ENCODE assay signal across 1 cellular context in genomic region chr20:2799271-2799670, GRCh38.
TF ChIP-seq lines count a peak whose summit lies in the region.

No MANE protein-coding gene starts in this region.

TF ChIP-seq in IMR-90, 13 proteins besides CTCF, POLR2A, EP300 and RAD21:
- no peak for TF ChIP-seq FOS (IDR thresholded peaks at IDR 0.05; ENCODE audit: low read depth, low read length)
- no peak for TF ChIP-seq BHLHE40 (IDR thresholded peaks at IDR 0.05; ENCODE audit: low read depth, low read length)
- no peak for TF ChIP-seq USF2 (IDR thresholded peaks at IDR 0.05; ENCODE audit: low read depth, low read length)
- TF ChIP-seq ELK1 (IDR thresholded peaks at IDR 0.05; ENCODE audit: borderline replicate concordance, low read depth, low read length), result no peak
- TF ChIP-seq CEBPB (IDR thresholded peaks at IDR 0.05; ENCODE audit: low read depth, low read length), result no peak
- no peak for TF ChIP-seq NFE2L2 (IDR thresholded peaks at IDR 0.05; ENCODE audit: low read depth, low read length)
- no peak for TF ChIP-seq MAFK (IDR thresholded peaks at IDR 0.05; ENCODE audit: low read depth, low read length)
- TF ChIP-seq RFX5 (IDR thresholded peaks at IDR 0.05; ENCODE audit: low read depth, low read length), result no peak
- TF ChIP-seq MAZ (IDR thresholded peaks at IDR 0.05; ENCODE audit: borderline replicate concordance, low read depth, low read length), result no peak
- no peak for TF ChIP-seq MXI1 (IDR thresholded peaks at IDR 0.05; ENCODE audit: borderline replicate concordance, low read depth, low read length)
- no peak for TF ChIP-seq RCOR1 (IDR thresholded peaks at IDR 0.05; ENCODE audit: insufficient replicate concordance, low read length)
- TF ChIP-seq CHD1 (IDR thresholded peaks at IDR 0.05; ENCODE audit: low read depth, low read length), result no peak
- TF ChIP-seq SMC3 (IDR thresholded peaks at IDR 0.05; ENCODE audit: low read depth, low read length), result no peak
